In genomic region chr19:17872251-17873001, GRCh38 we compare ENCODE assay signal across 11 cellular contexts. TPM values are rescaled to one million over a fixed set of nuclear protein-coding genes. Genes with fewer than 3 reads are reported as not detected.
A peak's percentile ranks its signal among the peaks of the same experiment; 100 is the strongest.
DNase-seq lines count a peak whose midpoint lies in the region; ATAC-seq and TF ChIP-seq lines count a peak whose summit lies in the region.
"Had no signal": no experiment of that assay in that cellular context is flagged by ENCODE, and none has a peak within 500 bp of the region (broad histone marks: within the 10 kb centered on the region; RNA-seq: fewer than 3 reads in every experiment).

No MANE protein-coding gene starts in this region.

- H3K4me3 ChIP-seq in left ventricle myocardium inferior: peak overlapping the region; percentile 23
- peak overlapping the region; percentile 67 for H3K4me3 ChIP-seq in naive thymus-derived CD4-positive, alpha-beta T cell (ENCODE audit: low read length)
- H3K4me3 ChIP-seq in psoas muscle: no peak overlapping the region
- H3K4me3 ChIP-seq in hepatocyte: no peak overlapping the region

- no peak overlapping the region for H3K4me2 ChIP-seq in hepatocyte

- POLR2A ChIA-PET in naive thymus-derived CD4-positive, alpha-beta T cell (lab: Charles Lee): interaction anchor here (0.6 to 4.8 kb wide), 7 partner anchors 12 to 189 kb away, joined by 3 to 51 read pairs (median 3); partner anchors contain the start of genes CCDC124 and RPL18A

- H3K27me3 ChIP-seq in left ventricle myocardium inferior (ENCODE audit: low read depth) (peaks cover 78% of the 10 kb centered on the region), psoas muscle (ENCODE audit: insufficient read depth in 3 of 3, low read length in 2 of 3) (peaks cover 0 to 74% (median 30%) of the 10 kb centered on the region in 3 donors), hepatocyte (peaks cover 58% of the 10 kb centered on the region)
- H3K27me3 ChIP-seq in naive thymus-derived CD4-positive, alpha-beta T cell (ENCODE audit: control insufficient read depth in 2 of 2, insufficient read depth in 2 of 2, low read length in 2 of 2): no peaks in the 10 kb centered on the region

- H3K4me1 Mint-ChIP-seq in naive thymus-derived CD4-positive, alpha-beta T cell: peaks cover 0 to 30% (median 14%) of the 10 kb centered on the region in 7 donors

- CTCF ChIA-PET in naive thymus-derived CD4-positive, alpha-beta T cell (lab: Charles Lee): interaction anchor here (1.4 to 1.6 kb wide), 3 partner anchors 13 to 59 kb away, joined by 4 to 11 read pairs (median 5); partner anchors contain the start of genes CCDC124 and RPL18A

- no peak overlapping the region for H3K27ac ChIP-seq in left ventricle myocardium inferior (replicated peaks)
- peak overlapping the region; percentile 67 for H3K27ac ChIP-seq in naive thymus-derived CD4-positive, alpha-beta T cell (ENCODE audit: low read depth, low read length)
- no peak overlapping the region for H3K27ac ChIP-seq in psoas muscle
- no peak overlapping the region for H3K27ac ChIP-seq in hepatocyte

- intact Hi-C loops in left ventricle myocardium inferior (cut with micrococcal nuclease) (no loop called here), Right ventricle myocardium superior (cut with DNase I) (no loop called here), psoas muscle (cut with DNase I) (no loop called here)
- intact Hi-C loops in naive thymus-derived CD4-positive, alpha-beta T cell (cut with micrococcal nuclease): loop anchor here (1.0 to 10.0 kb wide), 4 partner anchors 13 to 798 kb away; partner anchors contain the start of genes HAUS8 (in 1 of the 2), MYO9B (in 1 of the 2) and RPL18A (in 1 of the 2)

- peaks cover 0 to 2% (median 0%) of the 10 kb centered on the region in 5 donors for H3K27me3 Mint-ChIP-seq in naive thymus-derived CD4-positive, alpha-beta T cell

- H2AFZ ChIP-seq in hepatocyte: no peak overlapping the region

- H3K9me3 ChIP-seq in left ventricle myocardium inferior (replicated peaks): no peaks in the 10 kb centered on the region
- H3K9me3 ChIP-seq in naive thymus-derived CD4-positive, alpha-beta T cell (ENCODE audit: control insufficient read depth in 2 of 3, low read length in 3 of 3): no peaks in the 10 kb centered on the region
- H3K9me3 ChIP-seq in psoas muscle: no peaks in the 10 kb centered on the region
- H3K9me3 ChIP-seq in hepatocyte (ENCODE audit: low read depth): no peaks in the 10 kb centered on the region

- H3K9me2 ChIP-seq in hepatocyte (replicated peaks; ENCODE audit: insufficient read depth): no peaks in the 10 kb centered on the region

- TF ChIP-seq CTCF in left ventricle myocardium inferior (IDR thresholded peaks at IDR 0.05; ENCODE audit: borderline replicate concordance): no peak
- no peak for TF ChIP-seq CTCF in psoas muscle (IDR thresholded peaks at IDR 0.05)
- no peak for TF ChIP-seq CTCF in GM20000 (IDR thresholded peaks at IDR 0.05; ENCODE audit: extremely low read depth, missing control alignments)
- no peak for TF ChIP-seq CTCF in hepatocyte (IDR thresholded peaks at IDR 0.05; ENCODE audit: poor library complexity)

- peaks cover 19% of the 10 kb centered on the region for H3K4me1 ChIP-seq in left ventricle myocardium inferior
- peaks cover 10 to 11% of the 10 kb centered on the region in 2 donors for H3K4me1 ChIP-seq in naive thymus-derived CD4-positive, alpha-beta T cell (ENCODE audit: control insufficient read depth in 2 of 2, insufficient read depth in 2 of 2, low read length in 2 of 2)
- H3K4me1 ChIP-seq in psoas muscle: no peaks in the 10 kb centered on the region
- H3K4me1 ChIP-seq in hepatocyte (ENCODE audit: insufficient read depth): no peaks in the 10 kb centered on the region

- no peaks in the 10 kb centered on the region for H3K9me3 Mint-ChIP-seq in naive thymus-derived CD4-positive, alpha-beta T cell

- ATAC-seq in Right ventricle myocardium superior (ENCODE audit: poor library complexity) (no peak), psoas muscle (no peak), GM19455 (IDR thresholded peaks at IDR 0.05; ENCODE audit: unreplicated experiment) (no peak)
- ATAC-seq in naive thymus-derived CD4-positive, alpha-beta T cell: peak; percentile 28

- H4K20me1 ChIP-seq in hepatocyte (ENCODE audit: insufficient read depth, poor library complexity, severe bottlenecking): no peaks in the 10 kb centered on the region

- no peaks in the 10 kb centered on the region for H3K36me3 Mint-ChIP-seq in naive thymus-derived CD4-positive, alpha-beta T cell

- H3K79me2 ChIP-seq in hepatocyte: no peaks in the 10 kb centered on the region

- 4 to 6% (median 4%) methylated on average over 46 to 61 of the region's 61 CpGs for WGBS in psoas muscle, 3 donors
- 83% methylated on average over 57 of the region's 61 CpGs for whole genome bisulfite sequencing in hepatocyte (ENCODE audit: low lambda C conversion rate, missing lambda C conversion rate)

- DNase-seq in left ventricle myocardium inferior (no peak), Right ventricle myocardium superior (no peak), psoas muscle (no peak), GM20000 (ENCODE audit: low spot score) (no peak), hepatocyte (ENCODE audit: low spot score) (no peak)
- peak; percentile 59 for DNase-seq in activated naive CD4-positive, alpha-beta T cell treated with anti-CD3 and anti-CD28 coated beads, Interleukin-2, amount 50 U/mL, for 16 hours
- peak in 5 of 9 donors; percentile 33 to 65 (median 41) for DNase-seq in naive thymus-derived CD4-positive, alpha-beta T cell
- DNase-seq: activated gamma-delta T cell, NCI-H1436 treated with DMSO at 0.1 percent for 48 hours had no signal

- H3K36me3 ChIP-seq in left ventricle myocardium inferior (no peaks in the 10 kb centered on the region), psoas muscle (ENCODE audit: insufficient read depth in 1 of 2, low read depth in 1 of 2) (no peaks in the 10 kb centered on the region), hepatocyte (replicated peaks; ENCODE audit: insufficient read depth, low read depth) (no peaks in the 10 kb centered on the region)
- no peaks in the 10 kb centered on the region for H3K36me3 ChIP-seq in naive thymus-derived CD4-positive, alpha-beta T cell (ENCODE audit: control insufficient read depth in 2 of 3, insufficient read depth in 3 of 3, low read length in 3 of 3)

- H3K27ac Mint-ChIP-seq in naive thymus-derived CD4-positive, alpha-beta T cell: peak overlapping the region in 7 of 9 donors; percentile 10 to 82 (median 64)

- peak overlapping the region; percentile 75 to 93 (median 86) for H3K4me3 Mint-ChIP-seq in naive thymus-derived CD4-positive, alpha-beta T cell

RNA-seq across cellular contexts. Expression of gene SLC5A5, which starts 0.7 kb away (rescaled TPM):
- total RNA-seq in left ventricle myocardium inferior (not detected), Right ventricle myocardium superior (not detected), psoas muscle (not detected), hepatocyte (0.03 TPM in 1 of 2 replicates, not detected in the other)
- 1 to 10 TPM; 1.2 to 4.1 (median 3.6) TPM for total RNA-seq in naive thymus-derived CD4-positive, alpha-beta T cell
- 1 to 10 TPM; 2.0 to 2.9 TPM for polyA plus RNA-seq in naive thymus-derived CD4-positive, alpha-beta T cell
- polyA plus RNA-seq in psoas muscle (not detected), hepatocyte (not detected in 2 replicates)

RNA-seq across cellular contexts. Expression of gene RPL18A, which starts 12.7 kb away (rescaled TPM):
- 767 TPM for total RNA-seq in left ventricle myocardium inferior
- total RNA-seq in Right ventricle myocardium superior: 723 TPM
- total RNA-seq in naive thymus-derived CD4-positive, alpha-beta T cell: 1,000 to 10,000 TPM; 2,413 to 3,932 (median 3,224) TPM
- 1,000 to 10,000 TPM; 4,242 to 4,833 TPM for polyA plus RNA-seq in naive thymus-derived CD4-positive, alpha-beta T cell
- total RNA-seq in psoas muscle: 1,000 to 10,000 TPM; 1,164 to 1,735 (median 1,510) TPM
- polyA plus RNA-seq in psoas muscle: 1,000 to 10,000 TPM; 2,246 to 3,046 (median 2,399) TPM
- total RNA-seq in hepatocyte: 646 and 823 TPM in 2 replicates
- 1,069 and 1,114 TPM in 2 replicates for polyA plus RNA-seq in hepatocyte

RNA-seq across cellular contexts. Expression of gene JAK3, which starts 24.6 kb away (rescaled TPM):
- total RNA-seq in left ventricle myocardium inferior: 1.7 TPM
- 1.5 TPM for total RNA-seq in Right ventricle myocardium superior
- total RNA-seq in naive thymus-derived CD4-positive, alpha-beta T cell: 100 to 1,000 TPM; 154 to 296 (median 202) TPM
- polyA plus RNA-seq in naive thymus-derived CD4-positive, alpha-beta T cell: 100 to 1,000 TPM; 125 to 153 TPM
- total RNA-seq in psoas muscle: 1 to 10 TPM in 3 of 4 donors, under 1 TPM in 1; 0.95 to 4.0 (median 1.1) TPM
- polyA plus RNA-seq in psoas muscle: under 1 TPM; 0.17 to 0.35 (median 0.31) TPM
- total RNA-seq in hepatocyte: 2.2 and 3.2 TPM in 2 replicates
- 3.0 and 3.6 TPM in 2 replicates for polyA plus RNA-seq in hepatocyte

RNA-seq across cellular contexts. Expression of gene INSL3, which starts 51.1 kb away (rescaled TPM):
- total RNA-seq in left ventricle myocardium inferior (not detected), Right ventricle myocardium superior (not detected), psoas muscle (not detected), hepatocyte (not detected in 2 replicates)
- 10 to 100 TPM in 1 of 5 experiments, 1 to 10 TPM in 4; 5.5 to 11.1 (median 8.2) TPM for total RNA-seq in naive thymus-derived CD4-positive, alpha-beta T cell
- 1 to 10 TPM; 2.0 to 6.0 TPM for polyA plus RNA-seq in naive thymus-derived CD4-positive, alpha-beta T cell
- polyA plus RNA-seq in psoas muscle (not detected), hepatocyte (0.21 and 0.35 TPM in 2 replicates)
- total RNA-seq: kidney epithelial cell had no signal

Comparison
In these comparisons a context has a peak if more than half of its experiments do, and no peak if none do; other contexts are left out.
1. DNase-seq: peak in activated naive CD4-positive, alpha-beta T cell treated with anti-CD3 and anti-CD28 coated beads, Interleukin-2, amount 50 U/mL, for 16 hours (single experiment) and naive thymus-derived CD4-positive, alpha-beta T cell (5 of 9); none in left ventricle myocardium inferior (single experiment), Right ventricle myocardium superior (single experiment), psoas muscle (0 of 2), GM20000 (single experiment) and hepatocyte (single experiment).
2. H3K4me3 ChIP-seq: peak in left ventricle myocardium inferior (single experiment) and naive thymus-derived CD4-positive, alpha-beta T cell (single experiment); none in psoas muscle (single experiment) and hepatocyte (single experiment).
3. RNA of gene JAK3, which starts 24.6 kb away (total RNA-seq): 154 to 296 TPM in naive thymus-derived CD4-positive, alpha-beta T cell; 2.2 to 3.2 TPM in hepatocyte, 1.7 TPM in left ventricle myocardium inferior (single experiment), 1.5 TPM in Right ventricle myocardium superior (single experiment) and 0.95 to 4.0 TPM in psoas muscle; every median in the first group is over 10 times any median in the second.
4. intact Hi-C loops: an anchor here in naive thymus-derived CD4-positive, alpha-beta T cell (1.0 to 10.0 kb wide); none called in left ventricle myocardium inferior, Right ventricle myocardium superior and psoas muscle.